8 cellular contexts compared by ENCODE assay signal in the genomic region with DNA sequence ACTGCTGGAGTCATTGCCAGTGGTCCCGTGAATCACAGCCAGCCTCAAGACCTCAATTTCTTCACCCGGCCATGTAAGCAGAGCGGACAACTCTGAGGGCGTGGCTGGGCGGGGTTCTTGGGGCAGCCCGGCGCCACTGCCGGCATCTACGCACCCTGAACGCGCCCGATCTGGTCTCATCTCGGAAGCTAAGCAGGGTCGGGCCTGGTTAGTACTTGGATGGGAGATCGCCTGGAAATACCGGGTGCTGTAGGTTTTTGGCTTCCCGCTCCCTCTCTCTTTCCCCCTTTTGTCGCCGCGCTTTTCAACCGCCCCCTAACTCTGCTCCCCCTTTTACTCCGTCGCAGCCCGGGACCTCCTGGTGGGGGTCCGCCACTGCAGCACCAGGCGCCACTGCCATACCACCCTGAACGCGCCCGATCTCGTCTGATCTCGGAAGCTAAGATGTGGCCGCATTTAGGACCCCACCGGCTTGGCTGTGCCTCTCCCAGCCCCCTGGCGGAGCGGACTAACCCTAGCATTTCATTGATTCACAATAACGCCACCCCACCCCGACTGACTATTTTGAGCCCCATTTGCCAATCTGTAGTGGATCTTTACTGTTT. TPM values are rescaled to one million over a fixed set of nuclear protein-coding genes. Genes with fewer than 3 reads are reported as not detected.
A peak's percentile ranks its signal among the peaks of the same experiment; 100 is the strongest.
DNase-seq lines count a peak whose midpoint lies in the region; ATAC-seq, FAIRE-seq and TF ChIP-seq lines count a peak whose summit lies in the region.

No MANE protein-coding gene starts in this region.

- BruUV-seq in Calu3 (replicated peaks; lab: Mats Ljungman, UMichigan): no TSS peak

- no peaks in the 10 kb centered on the region for H3K36me3 ChIP-seq in pancreas

- peaks cover 21% of the 10 kb centered on the region for H3K27me3 Mint-ChIP-seq in Calu3 (ENCODE audit: unreplicated experiment)

- intact Hi-C loops in Calu3 (cut with micrococcal nuclease; ENCODE audit: unreplicated experiment) (no loop called here), pancreas (cut with DNase I) (no loop called here)

- peak; percentile 49 for DNase-seq in Calu3
- peak; percentile 62 for DNase-seq in M059J (ENCODE audit: low read depth)
- DNase-seq in activated T-cell treated with anti-CD3 and anti-CD28 coated beads for 48 hours (ENCODE audit: low read depth): peak; percentile 68
- peak; percentile 60 for DNase-seq in fibroblast of the conjunctiva (ENCODE audit: low read depth)
- peak in 3 of 6 donors; percentile 17 to 63 (median 26) for DNase-seq in pancreas
- DNase-seq in KG1 (lab: John Stamatoyannopoulos, UW): no peak
- DNase-seq in COLO829 (ENCODE audit: low spot score): no peak

- ATAC-seq in pancreas (peak in 3 of 4 donors; percentile 62 to 75 (median 72)), HG03159 (IDR thresholded peaks at IDR 0.05; ENCODE audit: unreplicated experiment) (no peak)

- CTCF ChIA-PET in Calu3 (lab: Charles Lee): no interaction called here

- H3K9me3 ChIP-seq in pancreas: no peaks in the 10 kb centered on the region

- TF ChIP-seq CTCF in Calu3 (IDR thresholded peaks at IDR 0.05; ENCODE audit: unreplicated experiment) (no peak), pancreas (IDR thresholded peaks at IDR 0.05) (no peak)

- no peak overlapping the region for H3K27ac ChIP-seq in pancreas

- peak overlapping the region; percentile 63 for H3K4me3 Mint-ChIP-seq in Calu3 (ENCODE audit: low read depth, unreplicated experiment)

- H3K4me3 ChIP-seq in pancreas: peak overlapping the region in 3 of 4 donors; percentile 2 to 29 (median 2)

- no peak for FAIRE-seq in pancreas (lab: Jason Lieb, UNC)

- WGBS in pancreas, 2 donors: 4 to 7% methylated on average over 36 to 37 of the region's 37 CpGs

- H3K36me3 Mint-ChIP-seq in Calu3 (ENCODE audit: insufficient read depth, unreplicated experiment): peaks cover 7% of the 10 kb centered on the region

- peaks cover 0 to 16% (median 2%) of the 10 kb centered on the region in 4 donors for H3K27me3 ChIP-seq in pancreas

- peaks cover 21% of the 10 kb centered on the region for H3K4me1 Mint-ChIP-seq in Calu3 (ENCODE audit: low read depth, unreplicated experiment)

- peaks cover 0 to 3% (median 0%) of the 10 kb centered on the region in 3 donors for H3K4me1 ChIP-seq in pancreas

- no peak overlapping the region for H3K27ac Mint-ChIP-seq in Calu3 (ENCODE audit: unreplicated experiment)

- peaks cover 3% of the 10 kb centered on the region for H3K9me3 Mint-ChIP-seq in Calu3 (ENCODE audit: low read depth, unreplicated experiment)

RNA-seq across cellular contexts. Expression of a gene that starts 25.3 kb away (rescaled TPM):
- total RNA-seq in Calu3 (2022): 7.3 and 8.5 TPM in 2 replicates
- 0.02 and 0.07 TPM in 2 replicates for total RNA-seq in M059J (2014; rRNA removed; shearing (Covaris generic))
- 1 to 10 TPM; 1.1 to 1.4 (median 1.4) TPM for total RNA-seq in pancreas
- 1 to 10 TPM; 3.1 to 5.7 TPM for polyA plus RNA-seq in pancreas

RNA-seq across cellular contexts. Expression of a gene that starts 41.8 kb away (rescaled TPM):
- total RNA-seq in Calu3 (2022): 115 and 154 TPM in 2 replicates
- total RNA-seq in M059J (2014; rRNA removed; shearing (Covaris generic)): 571 and 729 TPM in 2 replicates
- total RNA-seq in pancreas: 10 to 100 TPM; 15.0 to 46.0 (median 30.4) TPM
- 10 to 100 TPM in 1 of 2 donors, 1 to 10 TPM in 1; 8.7 to 15.4 TPM for polyA plus RNA-seq in pancreas

Comparison
In these comparisons a context has a peak if more than half of its experiments do, and no peak if none do; other contexts are left out.
1. DNase-seq: peak in Calu3 (single experiment), M059J (single experiment), activated T-cell treated with anti-CD3 and anti-CD28 coated beads for 48 hours (single experiment) and fibroblast of the conjunctiva (single experiment); none in KG1 (single experiment) and COLO829 (single experiment).